Comparison of ENCODE assay signal across 8 cellular contexts in genomic region chr12:108665608-108666202, GRCh38. TPM values are rescaled to one million over a fixed set of nuclear protein-coding genes. Genes with fewer than 3 reads are reported as not detected.
DNase-seq lines count a peak whose midpoint lies in the region; ATAC-seq and TF ChIP-seq lines count a peak whose summit lies in the region.

No MANE protein-coding gene starts in this region.

- POLR2A ChIA-PET in A673 (lab: Charles Lee; ENCODE audit: low non-redundant PET) (no interaction called here), PC-3 (lab: Charles Lee; ENCODE audit: unreplicated experiment) (interaction anchor here (1.1 kb wide), 1 partner anchor 65 kb away, joined by 3 read pairs; no protein-coding TSS in a partner anchor)

- H3F3A ChIP-seq in PC-3 (ENCODE audit: low read length, unreplicated experiment): no peaks in the 10 kb centered on the region
- peaks cover 31% of the 10 kb centered on the region for H3F3A ChIP-seq in neural progenitor cell (ENCODE audit: low read depth)

- H3K4me3 ChIP-seq in A673 (ENCODE audit: low read depth, low read length, poor library complexity, severe bottlenecking): no peak overlapping the region
- no peak overlapping the region for H3K4me3 ChIP-seq in PC-3 (ENCODE audit: low read length)
- H3K4me3 ChIP-seq in neural progenitor cell: no peak overlapping the region

- no peaks in the 10 kb centered on the region for H3K27me3 ChIP-seq in A673 (replicated peaks; ENCODE audit: insufficient read depth, low read depth, low read length, poor library complexity)
- no peaks in the 10 kb centered on the region for H3K27me3 ChIP-seq in PC-3 (ENCODE audit: low read length)
- no peaks in the 10 kb centered on the region for H3K27me3 ChIP-seq in neural progenitor cell

- peaks cover 60% of the 10 kb centered on the region for H3K4me1 Mint-ChIP-seq in neural progenitor cell

- H3K4me3 Mint-ChIP-seq in neural progenitor cell: peak overlapping the region; percentile 16

- H3K9me3 ChIP-seq in A673 (ENCODE audit: low read depth, low read length, poor library complexity, severe bottlenecking) (no peaks in the 10 kb centered on the region), PC-3 (ENCODE audit: low read length) (no peaks in the 10 kb centered on the region), neural progenitor cell (ENCODE audit: low read depth) (no peaks in the 10 kb centered on the region)

- H3K4me2 ChIP-seq in PC-3 (ENCODE audit: low read length): no peak overlapping the region
- no peak overlapping the region for H3K4me2 ChIP-seq in neural progenitor cell

- intact Hi-C loops in A673 (cut with micrococcal nuclease; ENCODE audit: unreplicated experiment): loop anchor here (1.0 to 5.0 kb wide), 3 partner anchors 65 to 428 kb away; partner anchors contain the start of genes ALKBH2 and CORO1C
- intact Hi-C loops in PC-3 (cut with micrococcal nuclease): loop anchor here (1.0 to 10.0 kb wide), 7 partner anchors 25 to 427 kb away; partner anchors contain the start of gene ALKBH2
- intact Hi-C loops in left colon (cut with DNase I, micrococcal nuclease): loop anchor here (2.0 to 10.0 kb wide), 3 partner anchors 59 to 137 kb away; no protein-coding TSS in a partner anchor

- no peak for TF ChIP-seq POLR2A in erythroblast (IDR thresholded peaks at IDR 0.05; ENCODE audit: low read length)

- no peak overlapping the region for H2AFZ ChIP-seq in PC-3 (ENCODE audit: low read length)
- H2AFZ ChIP-seq in neural progenitor cell (replicated peaks): no peak overlapping the region

- ATAC-seq in PC-3 (peak; percentile 6), esophagus mucosa (peak; percentile 11), left colon (no peak)

- no peaks in the 10 kb centered on the region for H3K9me2 ChIP-seq in PC-3 (replicated peaks; ENCODE audit: low read length)

- H3K79me2 ChIP-seq in PC-3 (ENCODE audit: low read length) (peaks cover 91% of the 10 kb centered on the region), neural progenitor cell (ENCODE audit: low read depth) (peaks cover 54% of the 10 kb centered on the region)

- no peak for DNase-seq in A673 (ENCODE audit: low spot score)
- no peak for DNase-seq in PC-3
- no peak for DNase-seq in neural progenitor cell (ENCODE audit: low spot score)
- no peak for DNase-seq in left colon
- no peak for DNase-seq in activated CD4-positive, alpha-beta T cell treated with anti-CD3 and anti-CD28 coated beads, Interleukin-2, amount 50 U/mL, for 48 hours
- no peak for DNase-seq in erythroblast (lab: John Stamatoyannopoulos, UW)
- DNase-seq in activated CD4-positive, CD25-positive, alpha-beta regulatory T cell (lab: John Stamatoyannopoulos, UW): no peak

- 0 out of 2 replicates have a peak, but pooled peaks cover 5% of the 10 kb centered on the region for H4K20me1 ChIP-seq in PC-3 (ENCODE audit: low read length)
- peaks cover 45% of the 10 kb centered on the region for H4K20me1 ChIP-seq in neural progenitor cell (ENCODE audit: low read depth)

- no peaks in the 10 kb centered on the region for H3K36me3 ChIP-seq in A673 (ENCODE audit: insufficient read depth, low read length, poor library complexity, severe bottlenecking)
- peaks cover 14% of the 10 kb centered on the region; the same call in 1 of the 2 replicates for H3K36me3 ChIP-seq in PC-3 (ENCODE audit: low read depth, low read length)
- H3K36me3 ChIP-seq in neural progenitor cell: peaks cover 5% of the 10 kb centered on the region

- peaks cover 56% of the 10 kb centered on the region for H3K4me1 ChIP-seq in A673 (ENCODE audit: insufficient read depth, low read length, poor library complexity, severe bottlenecking)
- peaks cover 18% of the 10 kb centered on the region for H3K4me1 ChIP-seq in PC-3 (ENCODE audit: insufficient read depth, low read length)
- H3K4me1 ChIP-seq in neural progenitor cell: peaks cover 30% of the 10 kb centered on the region

- H3K36me3 Mint-ChIP-seq in neural progenitor cell: peaks cover 15% of the 10 kb centered on the region

- CTCF ChIA-PET in A673 (lab: Charles Lee): interaction anchor here (0.7 to 1.6 kb wide), 2 partner anchors 138 to 161 kb away, joined by 6 to 8 read pairs; no protein-coding TSS in a partner anchor
- CTCF ChIA-PET in PC-3 (lab: Charles Lee): interaction anchor here (0.6 to 2.4 kb wide), 2 partner anchors 26 to 138 kb away, joined by 5 to 27 read pairs; no protein-coding TSS in a partner anchor

- H3K9ac ChIP-seq in PC-3 (ENCODE audit: low read length): no peak overlapping the region
- no peak overlapping the region for H3K9ac ChIP-seq in neural progenitor cell

- peak overlapping the region; percentile 92 for H3K27ac Mint-ChIP-seq in neural progenitor cell

- BruUV-seq in A673 (replicated peaks; lab: Mats Ljungman, UMichigan) (no TSS peak), PC-3 (replicated peaks; lab: Mats Ljungman, UMichigan) (no TSS peak)

- TF ChIP-seq CTCF in A673 (conservative IDR thresholded peaks at IDR 0.05; ENCODE audit: low read depth, low read length) (no peak), PC-3 (conservative IDR thresholded peaks at IDR 0.05; ENCODE audit: low read depth, low read length) (no peak), neural progenitor cell (IDR thresholded peaks at IDR 0.05) (no peak)

- H3K27me3 Mint-ChIP-seq in neural progenitor cell (ENCODE audit: insufficient read depth, low read depth): no peaks in the 10 kb centered on the region

- H3K9me3 Mint-ChIP-seq in neural progenitor cell: no peaks in the 10 kb centered on the region

- peak overlapping the region; percentile 46 for H3K27ac ChIP-seq in A673 (ENCODE audit: low read depth, low read length, poor library complexity, severe bottlenecking)
- H3K27ac ChIP-seq in PC-3 (ENCODE audit: low read length): peak overlapping the region; percentile 13; the same call in 1 of the 2 replicates
- H3K27ac ChIP-seq in neural progenitor cell: peak overlapping the region; percentile 51

RNA-seq across cellular contexts. Expression of gene SELPLG, which starts 32.0 kb away (rescaled TPM):
- total RNA-seq in A673 (2021) (0.34 and 0.35 TPM in 2 replicates), PC-3 (2014; rRNA removed) (0.63 and 0.73 TPM in 2 replicates), esophagus mucosa (0.76 TPM), neural progenitor cell (ENCODE audit: low replicate concordance) (not detected in 2 replicates), left colon (1 to 10 TPM; 1.3 to 5.1 TPM)
